In genomic region chr14:63940387-63940786, GRCh38 we compare ENCODE assay signal across 19 cellular contexts.
A peak's percentile ranks its signal among the peaks of the same experiment; 100 is the strongest.
DNase-seq lines count a peak whose midpoint lies in the region; ATAC-seq lines count a peak whose summit lies in the region.
"Had no signal": no experiment of that assay in that cellular context is flagged by ENCODE, and none has a peak within 500 bp of the region (broad histone marks: within the 10 kb centered on the region; RNA-seq: fewer than 3 reads in every experiment).

No MANE protein-coding gene starts in this region.

- no peak overlapping the region for H3K27ac Mint-ChIP-seq in activated naive CD4-positive, alpha-beta T cell treated with anti-CD3 and anti-CD28 coated beads, Interleukin-2, amount 10 ng/mL, durations not matched to agents 7 days and 5 days
- peak overlapping the region; percentile 91 to 92 for H3K27ac Mint-ChIP-seq in T-cell
- peak overlapping the region; percentile 89 to 94 for H3K27ac Mint-ChIP-seq in stimulated activated naive CD8-positive, alpha-beta T cell treated with anti-CD3 and anti-CD28 coated beads, Interleukin-15, amount 100 ng/mL, for 72 hours
- H3K27ac Mint-ChIP-seq: dendritic cell treated with granulocyte-macrophage colony-stimulating factor and Interleukin-4, amounts not matched to agents 40 ng/mL and 50 ng/mL, for 4 days; HFFc6; memory B cell had no signal

- ATAC-seq in T-cell (replicated peaks in 1 of 4) (peak; percentile 76 to 83 (median 82)), Right ventricle myocardium inferior (no peak), HG03095 (IDR thresholded peaks at IDR 0.05; ENCODE audit: unreplicated experiment) (no peak)
- ATAC-seq in stimulated activated naive CD8-positive, alpha-beta T cell treated with anti-CD3 and anti-CD28 coated beads, Interleukin-15, amount 100 ng/mL, for 72 hours: peak; percentile 41
- ATAC-seq: foreskin keratinocyte, PC-3 had no signal

- H3K4me3 Mint-ChIP-seq in activated naive CD4-positive, alpha-beta T cell treated with anti-CD3 and anti-CD28 coated beads, Interleukin-2, amount 10 ng/mL, durations not matched to agents 7 days and 5 days: peak overlapping the region; percentile 39
- H3K4me3 Mint-ChIP-seq in T-cell: peak overlapping the region; percentile 41 to 70 (median 57)
- peak overlapping the region; percentile 32 to 52 for H3K4me3 Mint-ChIP-seq in stimulated activated naive CD8-positive, alpha-beta T cell treated with anti-CD3 and anti-CD28 coated beads, Interleukin-15, amount 100 ng/mL, for 72 hours
- H3K4me3 Mint-ChIP-seq: dendritic cell treated with granulocyte-macrophage colony-stimulating factor and Interleukin-4, amounts not matched to agents 40 ng/mL and 50 ng/mL, for 4 days; HFFc6; memory B cell had no signal

- H3K27me3 Mint-ChIP-seq in activated naive CD4-positive, alpha-beta T cell treated with anti-CD3 and anti-CD28 coated beads, Interleukin-2, amount 10 ng/mL, durations not matched to agents 7 days and 5 days: no peaks in the 10 kb centered on the region
- no peaks in the 10 kb centered on the region for H3K27me3 Mint-ChIP-seq in T-cell
- H3K27me3 Mint-ChIP-seq in stimulated activated naive CD8-positive, alpha-beta T cell treated with anti-CD3 and anti-CD28 coated beads, Interleukin-15, amount 100 ng/mL, for 72 hours: no peaks in the 10 kb centered on the region
- H3K27me3 Mint-ChIP-seq: dendritic cell treated with granulocyte-macrophage colony-stimulating factor and Interleukin-4, amounts not matched to agents 40 ng/mL and 50 ng/mL, for 4 days; memory B cell had no signal

- POLR2A ChIA-PET in T-cell (lab: Charles Lee): interaction anchor here (0.6 to 1.1 kb wide), 4 partner anchors 10 to 543 kb away, joined by 3 to 10 read pairs (median 4); no protein-coding TSS in a partner anchor

- H3K36me3 Mint-ChIP-seq in activated naive CD4-positive, alpha-beta T cell treated with anti-CD3 and anti-CD28 coated beads, Interleukin-2, amount 10 ng/mL, durations not matched to agents 7 days and 5 days: peaks cover 38% of the 10 kb centered on the region
- H3K36me3 Mint-ChIP-seq in T-cell: peaks cover 24% of the 10 kb centered on the region

- intact Hi-C loops in Right ventricle myocardium inferior (cut with DNase I): no loop called here

- CTCF ChIA-PET in activated naive CD4-positive, alpha-beta T cell treated with anti-CD3 and anti-CD28 coated beads, Interleukin-2, amount 10 ng/mL, durations not matched to agents 7 days and 5 days (lab: Charles Lee): interaction anchor here (0.8 to 1.4 kb wide), 3 partner anchors 54 to 100 kb away, joined by 3 to 5 read pairs (median 3); no protein-coding TSS in a partner anchor
- CTCF ChIA-PET in T-cell (lab: Charles Lee): interaction anchor here in 1 of 2 donors (0.6 to 0.7 kb wide), 3 partner anchors 10 to 166 kb away, joined by 3 read pairs; no protein-coding TSS in a partner anchor

- H3K4me1 Mint-ChIP-seq in activated naive CD4-positive, alpha-beta T cell treated with anti-CD3 and anti-CD28 coated beads, Interleukin-2, amount 10 ng/mL, durations not matched to agents 7 days and 5 days: peaks cover 39% of the 10 kb centered on the region
- peaks cover 26 to 35% (median 29%) of the 10 kb centered on the region in 3 donors for H3K4me1 Mint-ChIP-seq in T-cell
- peaks cover 12% of the 10 kb centered on the region for H3K4me1 Mint-ChIP-seq in stimulated activated naive CD8-positive, alpha-beta T cell treated with anti-CD3 and anti-CD28 coated beads, Interleukin-15, amount 100 ng/mL, for 72 hours
- H3K4me1 Mint-ChIP-seq: memory B cell had no signal

- DNase-seq in activated naive CD4-positive, alpha-beta T cell treated with anti-CD3 and anti-CD28 coated beads, Interleukin-2, amount 10 ng/mL, durations not matched to agents 7 days and 5 days: peak; percentile 49
- no peak for DNase-seq in activated naive CD4-positive, alpha-beta T cell treated with Interleukin-2 at 50 U/mL for 16 hours
- DNase-seq in T-cell (peak in 11 of 34 experiments; percentile 5 to 27 (median 12)), Right ventricle myocardium inferior (ENCODE audit: missing footprints) (no peak), NCI-H345 treated with DMSO at 0.1 percent for 48 hours (lab: John Stamatoyannopoulos, UW; ENCODE audit: unreplicated experiment) (no peak)
- peak; percentile 23 for DNase-seq in central memory CD4-positive, alpha-beta T cell
- peak; percentile 8 to 19 for DNase-seq in stimulated activated naive CD8-positive, alpha-beta T cell treated with anti-CD3 and anti-CD28 coated beads, Interleukin-15, amount 100 ng/mL, for 72 hours
- DNase-seq: COR-L47; foreskin keratinocyte; HFFc6; hypothalamus; Kasumi-1; NCI-H1092; NCI-H2081; PC-3; stimulated activated CD4-positive, alpha-beta T cell treated with anti-CD3 and anti-CD28 coated beads, Interleukin-4, amount 100 ng/mL, for 1 hour had no signal

- no peaks in the 10 kb centered on the region for H3K9me3 Mint-ChIP-seq in activated naive CD4-positive, alpha-beta T cell treated with anti-CD3 and anti-CD28 coated beads, Interleukin-2, amount 10 ng/mL, durations not matched to agents 7 days and 5 days
- no peaks in the 10 kb centered on the region for H3K9me3 Mint-ChIP-seq in T-cell
- no peaks in the 10 kb centered on the region for H3K9me3 Mint-ChIP-seq in stimulated activated naive CD8-positive, alpha-beta T cell treated with anti-CD3 and anti-CD28 coated beads, Interleukin-15, amount 100 ng/mL, for 72 hours
- H3K9me3 Mint-ChIP-seq: dendritic cell treated with granulocyte-macrophage colony-stimulating factor and Interleukin-4, amounts not matched to agents 40 ng/mL and 50 ng/mL, for 4 days; HFFc6; memory B cell had no signal

Comparison
In these comparisons a context has a peak if more than half of its experiments do, and no peak if none do; other contexts are left out.
1. DNase-seq: peak in activated naive CD4-positive, alpha-beta T cell treated with anti-CD3 and anti-CD28 coated beads, Interleukin-2, amount 10 ng/mL, durations not matched to agents 7 days and 5 days (single experiment), central memory CD4-positive, alpha-beta T cell (single experiment) and stimulated activated naive CD8-positive, alpha-beta T cell treated with anti-CD3 and anti-CD28 coated beads, Interleukin-15, amount 100 ng/mL, for 72 hours (2 of 2); none in activated naive CD4-positive, alpha-beta T cell treated with Interleukin-2 at 50 U/mL for 16 hours (single experiment), Right ventricle myocardium inferior (single experiment) and NCI-H345 treated with DMSO at 0.1 percent for 48 hours (single experiment).
2. ATAC-seq: peak in T-cell (4 of 4) and stimulated activated naive CD8-positive, alpha-beta T cell treated with anti-CD3 and anti-CD28 coated beads, Interleukin-15, amount 100 ng/mL, for 72 hours (single experiment); none in Right ventricle myocardium inferior (single experiment) and HG03095 (single experiment).
3. Peak in every context shown above with its lines, with median percentiles within 50 percentile points of each other: H3K4me3 Mint-ChIP-seq.